In genomic region chr19:38596057-38596981, GRCh38 we compare ENCODE assay signal across 1 cellular context.
A peak's percentile ranks its signal among the peaks of the same experiment; 100 is the strongest.
TF ChIP-seq lines count a peak whose summit lies in the region.

No MANE protein-coding gene starts in this region.

TF ChIP-seq in HEK293, 187 proteins besides CTCF, POLR2A, EP300 and RAD21 (continued from another document):
- TF ChIP-seq ZBTB26 (tag by site-specific recombination; optimal IDR thresholded peaks at IDR 0.05) (peak; percentile 31), ZNF10 (tag by site-specific recombination; IDR thresholded peaks at IDR 0.05) (peak; percentile 98), TRIM28 (IDR thresholded peaks at IDR 0.05; ENCODE audit: borderline replicate concordance, low read length) (no peak), ZSCAN23 (tag by site-specific recombination; IDR thresholded peaks at IDR 0.05) (no peak), GLIS2 (tag by site-specific recombination; IDR thresholded peaks at IDR 0.05) (peak; percentile 93), ZNF138 (tag by site-specific recombination; IDR thresholded peaks at IDR 0.05; ENCODE audit: borderline replicate concordance) (no peak), KLF8 (tag by site-specific recombination; IDR thresholded peaks at IDR 0.05) (peak; percentile 92), KLF9 (tag by site-specific recombination; IDR thresholded peaks at IDR 0.05; ENCODE audit: low read depth) (peak; percentile 96), ZNF202 (tag by site-specific recombination; IDR thresholded peaks at IDR 0.05; ENCODE audit: borderline replicate concordance) (no peak), ZNF623 (tag by site-specific recombination; IDR thresholded peaks at IDR 0.05) (peak; percentile 12; the same call in 1 of the 2 replicates), ZNF596 (tag by site-specific recombination; IDR thresholded peaks at IDR 0.05) (no peak), ZNF621 (tag by site-specific recombination; IDR thresholded peaks at IDR 0.05) (no peak), SCRT2 (tag by site-specific recombination; IDR thresholded peaks at IDR 0.05) (peak; percentile 91), ZNF174 (tag by site-specific recombination; IDR thresholded peaks at IDR 0.05) (no peak), ZXDB (tag by site-specific recombination; IDR thresholded peaks at IDR 0.05) (peak; percentile 64; the same call in 1 of the 2 replicates), ZNF585B (tag by site-specific recombination; IDR thresholded peaks at IDR 0.05) (no peak), SP7 (tag by site-specific recombination; IDR thresholded peaks at IDR 0.05) (peak; percentile 90), KLF16 (tag by site-specific recombination; IDR thresholded peaks at IDR 0.05) (peak; percentile 85), ZNF239 (tag by site-specific recombination; IDR thresholded peaks at IDR 0.05) (no peak), ZEB2 (tag by site-specific recombination; IDR thresholded peaks at IDR 0.05) (peak; percentile 79), ZNF513 (tag by site-specific recombination; IDR thresholded peaks at IDR 0.05) (no peak), ZBTB20 (tag by site-specific recombination; IDR thresholded peaks at IDR 0.05) (peak; percentile 74), BCL11B (tag by site-specific recombination; IDR thresholded peaks at IDR 0.05; ENCODE audit: low read depth) (0 out of 2 replicates have a peak, but pooled peaks have one; percentile 12), GLIS1 (tag by site-specific recombination; IDR thresholded peaks at IDR 0.05) (peak; percentile 84), ZBTB48 (tag by site-specific recombination; IDR thresholded peaks at IDR 0.05) (peak; percentile 88), ZBTB44 (tag by site-specific recombination; IDR thresholded peaks at IDR 0.05) (no peak), SCRT1 (tag by site-specific recombination; IDR thresholded peaks at IDR 0.05; ENCODE audit: borderline replicate concordance) (peak; percentile 35; the same call in 1 of the 2 replicates), ZNF19 (tag by site-specific recombination; IDR thresholded peaks at IDR 0.05; ENCODE audit: low read depth) (no peak), ZBTB17 (tag by site-specific recombination; IDR thresholded peaks at IDR 0.05) (peak; percentile 99), ZNF518A (tag by site-specific recombination; conservative IDR thresholded peaks at IDR 0.05; ENCODE audit: low read depth) (no peak), ZBTB10 (tag by site-specific recombination; IDR thresholded peaks at IDR 0.05) (no peak), ZNF169 (tag by site-specific recombination; IDR thresholded peaks at IDR 0.05) (no peak), ZNF654 (tag by site-specific recombination; IDR thresholded peaks at IDR 0.05; ENCODE audit: low read depth) (no peak), TCF7L2 (IDR thresholded peaks at IDR 0.05; ENCODE audit: borderline replicate concordance, low read depth, low read length) (no peak)
- TF ChIP-seq, protein P1, sequence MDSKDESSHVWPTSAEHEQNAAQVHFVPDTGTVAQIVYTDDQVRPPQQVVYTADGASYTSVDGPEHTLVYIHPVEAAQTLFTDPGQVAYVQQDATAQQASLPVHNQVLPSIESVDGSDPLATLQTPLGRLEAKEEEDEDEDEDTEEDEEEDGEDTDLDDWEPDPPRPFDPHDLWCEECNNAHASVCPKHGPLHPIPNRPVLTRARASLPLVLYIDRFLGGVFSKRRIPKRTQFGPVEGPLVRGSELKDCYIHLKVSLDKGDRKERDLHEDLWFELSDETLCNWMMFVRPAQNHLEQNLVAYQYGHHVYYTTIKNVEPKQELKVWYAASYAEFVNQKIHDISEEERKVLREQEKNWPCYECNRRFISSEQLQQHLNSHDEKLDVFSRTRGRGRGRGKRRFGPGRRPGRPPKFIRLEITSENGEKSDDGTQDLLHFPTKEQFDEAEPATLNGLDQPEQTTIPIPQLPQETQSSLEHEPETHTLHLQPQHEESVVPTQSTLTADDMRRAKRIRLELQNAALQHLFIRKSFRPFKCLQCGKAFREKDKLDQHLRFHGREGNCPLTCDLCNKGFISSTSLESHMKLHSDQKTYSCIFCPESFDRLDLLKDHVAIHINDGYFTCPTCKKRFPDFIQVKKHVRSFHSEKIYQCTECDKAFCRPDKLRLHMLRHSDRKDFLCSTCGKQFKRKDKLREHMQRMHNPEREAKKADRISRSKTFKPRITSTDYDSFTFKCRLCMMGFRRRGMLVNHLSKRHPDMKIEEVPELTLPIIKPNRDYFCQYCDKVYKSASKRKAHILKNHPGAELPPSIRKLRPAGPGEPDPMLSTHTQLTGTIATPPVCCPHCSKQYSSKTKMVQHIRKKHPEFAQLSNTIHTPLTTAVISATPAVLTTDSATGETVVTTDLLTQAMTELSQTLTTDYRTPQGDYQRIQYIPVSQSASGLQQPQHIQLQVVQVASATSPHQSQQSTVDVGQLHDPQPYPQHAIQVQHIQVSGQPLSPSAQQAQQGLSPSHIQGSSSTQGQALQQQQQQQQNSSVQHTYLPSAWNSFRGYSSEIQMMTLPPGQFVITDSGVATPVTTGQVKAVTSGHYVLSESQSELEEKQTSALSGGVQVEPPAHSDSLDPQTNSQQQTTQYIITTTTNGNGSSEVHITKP (tag by site-specific recombination; IDR thresholded peaks at IDR 0.05) = peak; percentile 96
- TF ChIP-seq, protein P2, sequence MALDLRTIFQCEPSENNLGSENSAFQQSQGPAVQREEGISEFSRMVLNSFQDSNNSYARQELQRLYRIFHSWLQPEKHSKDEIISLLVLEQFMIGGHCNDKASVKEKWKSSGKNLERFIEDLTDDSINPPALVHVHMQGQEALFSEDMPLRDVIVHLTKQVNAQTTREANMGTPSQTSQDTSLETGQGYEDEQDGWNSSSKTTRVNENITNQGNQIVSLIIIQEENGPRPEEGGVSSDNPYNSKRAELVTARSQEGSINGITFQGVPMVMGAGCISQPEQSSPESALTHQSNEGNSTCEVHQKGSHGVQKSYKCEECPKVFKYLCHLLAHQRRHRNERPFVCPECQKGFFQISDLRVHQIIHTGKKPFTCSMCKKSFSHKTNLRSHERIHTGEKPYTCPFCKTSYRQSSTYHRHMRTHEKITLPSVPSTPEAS (tag by site-specific recombination; IDR thresholded peaks at IDR 0.05) = no peak
- TF ChIP-seq, protein P3, sequence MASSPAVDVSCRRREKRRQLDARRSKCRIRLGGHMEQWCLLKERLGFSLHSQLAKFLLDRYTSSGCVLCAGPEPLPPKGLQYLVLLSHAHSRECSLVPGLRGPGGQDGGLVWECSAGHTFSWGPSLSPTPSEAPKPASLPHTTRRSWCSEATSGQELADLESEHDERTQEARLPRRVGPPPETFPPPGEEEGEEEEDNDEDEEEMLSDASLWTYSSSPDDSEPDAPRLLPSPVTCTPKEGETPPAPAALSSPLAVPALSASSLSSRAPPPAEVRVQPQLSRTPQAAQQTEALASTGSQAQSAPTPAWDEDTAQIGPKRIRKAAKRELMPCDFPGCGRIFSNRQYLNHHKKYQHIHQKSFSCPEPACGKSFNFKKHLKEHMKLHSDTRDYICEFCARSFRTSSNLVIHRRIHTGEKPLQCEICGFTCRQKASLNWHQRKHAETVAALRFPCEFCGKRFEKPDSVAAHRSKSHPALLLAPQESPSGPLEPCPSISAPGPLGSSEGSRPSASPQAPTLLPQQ (tag by site-specific recombination; IDR thresholded peaks at IDR 0.05) = peak; percentile 39
